In the genomic region with DNA sequence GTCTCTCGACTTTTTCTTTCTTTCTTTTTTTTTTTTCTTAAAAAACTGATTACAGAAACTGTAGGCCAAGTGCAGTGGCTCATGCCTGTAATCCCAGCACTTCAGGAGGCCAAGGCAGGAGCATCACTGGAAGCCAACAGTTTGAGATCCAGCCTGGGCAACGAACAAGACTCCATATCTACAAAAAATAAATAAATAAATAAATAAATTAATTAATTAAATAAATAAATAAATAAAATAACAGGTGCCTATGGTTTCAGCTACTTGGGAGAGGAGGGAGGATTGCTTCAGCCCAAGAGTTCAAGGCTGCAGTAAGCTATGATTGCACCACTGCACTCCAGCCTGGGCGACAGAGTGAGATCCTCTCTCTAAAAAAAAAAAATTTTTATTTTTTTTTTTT, we compare ENCODE assay signal across 2 cellular contexts. TPM values are rescaled to one million over a fixed set of nuclear protein-coding genes. Genes with fewer than 3 reads are reported as not detected.
"Had no signal": no experiment of that assay in that cellular context is flagged by ENCODE, and none has a peak within 500 bp of the region (broad histone marks: within the 10 kb centered on the region; RNA-seq: fewer than 3 reads in every experiment).

No MANE protein-coding gene starts in this region.

RNA-seq across cellular contexts. Expression of gene TBX2, which starts 42.6 kb away (rescaled TPM):
- total RNA-seq: pulmonary artery endothelial cell had no signal
- polyA plus RNA-seq: immature natural killer cell had no signal
